ENCODE assay signal across 34 cellular contexts in the genomic region with DNA sequence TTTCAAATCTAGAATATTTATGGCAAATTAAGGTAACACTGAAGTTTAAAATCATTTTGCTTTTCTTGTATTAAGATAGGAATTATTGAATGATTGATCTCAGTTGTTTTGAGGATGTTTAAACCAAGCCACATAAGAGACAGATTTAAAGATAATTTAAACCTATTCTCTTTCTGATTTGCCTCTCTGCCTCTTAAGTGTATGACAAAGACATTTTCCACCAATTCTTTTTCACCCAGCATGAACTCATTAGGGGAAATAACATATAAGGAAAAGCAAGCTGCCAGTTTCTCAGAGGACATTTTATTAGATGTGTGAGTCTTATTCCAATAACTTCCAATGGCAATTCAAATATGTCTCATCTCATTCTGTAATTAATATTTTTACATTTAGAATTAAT.
"Had no signal": no experiment of that assay in that cellular context is flagged by ENCODE, and none has a peak within 500 bp of the region (broad histone marks: within the 10 kb centered on the region; RNA-seq: fewer than 3 reads in every experiment).

No MANE protein-coding gene starts in this region.

- H3K9me3 ChIP-seq: MG63 had no signal

- H3K27ac Mint-ChIP-seq: activated CD4-positive, alpha-beta T cell treated with anti-CD3 and anti-CD28 coated beads for 36 hours; activated CD4-positive, alpha-beta T cell treated with anti-CD3 and anti-CD28 coated beads, Interleukin-2, amount 10 ng/mL, durations not matched to agents 7 days and 5 days; activated CD8-positive, alpha-beta T cell treated with anti-CD3 and anti-CD28 coated beads, Interleukin-2, amount 10 ng/mL, durations not matched to agents 7 days and 5 days; activated naive CD4-positive, alpha-beta T cell treated with anti-CD3 and anti-CD28 coated beads, Interleukin-2, amount 10 ng/mL, durations not matched to agents 7 days and 5 days; activated naive CD8-positive, alpha-beta T cell; activated naive CD8-positive, alpha-beta T cell treated with anti-CD3 and anti-CD28 coated beads, Interleukin-2, amount 50 U/mL, for 24 hours; activated T-helper 1 cell treated with anti-CD3 and anti-CD28 coated beads, Interleukin-12 subunit alpha, Interleukin-12 subunit beta, Interleukin-2, Interleukin-4 antibody, amounts not matched to agents 30 ng/mL and 10 ng/mL and 1 ng/mL, durations not matched to agents 14 hours and 24 hours and 36 hours had no signal

- H3K9me3 Mint-ChIP-seq: activated CD4-positive, alpha-beta T cell treated with anti-CD3 and anti-CD28 coated beads, Interleukin-2, amount 10 ng/mL, durations not matched to agents 7 days and 5 days; activated T-helper 1 cell treated with anti-CD3 and anti-CD28 coated beads, Interleukin-12 subunit alpha, Interleukin-12 subunit beta, Interleukin-2, Interleukin-4 antibody, amounts not matched to agents 30 ng/mL and 10 ng/mL and 1 ng/mL, durations not matched to agents 14 hours and 24 hours and 36 hours; brain had no signal

- H3K36me3 ChIP-seq: MG63, WERI-Rb-1 had no signal

- H3K4me1 Mint-ChIP-seq: activated CD4-positive, alpha-beta T cell treated with anti-CD3 and anti-CD28 coated beads for 36 hours; activated CD4-positive, alpha-beta T cell treated with anti-CD3 and anti-CD28 coated beads, Interleukin-2, amount 10 ng/mL, durations not matched to agents 7 days and 5 days; activated naive CD4-positive, alpha-beta T cell treated with anti-CD3 and anti-CD28 coated beads, Interleukin-2, amount 10 ng/mL, durations not matched to agents 7 days and 5 days had no signal

- DNase-seq: activated CD4-positive, alpha-beta T cell treated with anti-CD3 and anti-CD28 coated beads for 36 hours; activated CD4-positive, alpha-beta T cell treated with anti-CD3 and anti-CD28 coated beads, Interleukin-2, amount 10 ng/mL, durations not matched to agents 7 days and 5 days; activated CD4-positive, alpha-beta T cell treated with anti-CD3 and anti-CD28 coated beads, Interleukin-2, amount 50 U/mL, for 48 hours; activated CD8-positive, alpha-beta memory T cell treated with anti-CD3 and anti-CD28 coated beads, Interleukin-2, amount 50 U/mL, for 4 hours; activated CD8-positive, alpha-beta T cell treated with anti-CD3 and anti-CD28 coated beads, Interleukin-2, amount 10 ng/mL, durations not matched to agents 7 days and 5 days; activated naive CD4-positive, alpha-beta T cell treated with anti-CD3 and anti-CD28 coated beads, Interleukin-2, amount 10 ng/mL, durations not matched to agents 7 days and 5 days; activated naive CD8-positive, alpha-beta T cell treated with anti-CD3 and anti-CD28 coated beads, Interleukin-2, amount 50 U/mL, for 24 hours; activated T-cell treated with anti-CD3 and anti-CD28 coated beads for 4 hours; activated T-cell treated with anti-CD3 and anti-CD28 coated beads, Interleukin-2, amount 50 U/mL, for 4 hours; anterior cingulate cortex; caudate nucleus; cerebellar nuclear complex; Kasumi-1; KG1; MG63; NCI-H1048; NCI-H1105 treated with DMSO at 0.1 percent for 48 hours; NCI-H1436; NCI-H1694; NCI-H1930; NCI-H2081 treated with DMSO at 0.1 percent for 48 hours; NCI-H226; NCI-H524 treated with DMSO at 0.1 percent for 48 hours; NK-92 treated with Interleukin-12 subunit alpha and Interleukin-12 subunit beta, amount 100 ng/mL, for 24 hours; Right ventricle myocardium superior; SW 1271; T-helper 1 cell; T-helper 2 cell; T-helper 9 cell; WERI-Rb-1 had no signal

- H3K4me3 Mint-ChIP-seq: activated CD4-positive, alpha-beta T cell treated with anti-CD3 and anti-CD28 coated beads for 36 hours; activated CD4-positive, alpha-beta T cell treated with anti-CD3 and anti-CD28 coated beads, Interleukin-2, amount 10 ng/mL, durations not matched to agents 7 days and 5 days; activated CD8-positive, alpha-beta T cell treated with anti-CD3 and anti-CD28 coated beads, Interleukin-2, amount 10 ng/mL, durations not matched to agents 7 days and 5 days; activated naive CD4-positive, alpha-beta T cell treated with anti-CD3 and anti-CD28 coated beads, Interleukin-2, amount 10 ng/mL, durations not matched to agents 7 days and 5 days; activated naive CD8-positive, alpha-beta T cell; activated naive CD8-positive, alpha-beta T cell treated with anti-CD3 and anti-CD28 coated beads, Interleukin-2, amount 50 U/mL, for 24 hours; activated T-cell treated with anti-CD3 and anti-CD28 coated beads, Interleukin-2, amount 50 U/mL, for 4 hours; activated T-helper 1 cell treated with anti-CD3 and anti-CD28 coated beads, Interleukin-12 subunit alpha, Interleukin-12 subunit beta, Interleukin-2, Interleukin-4 antibody, amounts not matched to agents 30 ng/mL and 10 ng/mL and 1 ng/mL, durations not matched to agents 14 hours and 24 hours and 36 hours; brain had no signal

- H3K27ac ChIP-seq: WERI-Rb-1 had no signal

- H3K27me3 Mint-ChIP-seq: activated CD4-positive, alpha-beta T cell treated with anti-CD3 and anti-CD28 coated beads, Interleukin-2, amount 10 ng/mL, durations not matched to agents 7 days and 5 days; activated naive CD4-positive, alpha-beta T cell treated with anti-CD3 and anti-CD28 coated beads, Interleukin-2, amount 10 ng/mL, durations not matched to agents 7 days and 5 days; brain had no signal

- ATAC-seq: activated CD4-positive, alpha-beta T cell treated with anti-CD3 and anti-CD28 coated beads for 36 hours; activated CD4-positive, CD25-positive, alpha-beta regulatory T cell treated with anti-CD3 and anti-CD28 coated beads, Interleukin-2, amount 50 U/mL, for 24 hours; activated CD8-positive, alpha-beta T cell treated with anti-CD3 and anti-CD28 coated beads, Interleukin-2, amount 10 ng/mL, durations not matched to agents 7 days and 5 days; activated naive CD8-positive, alpha-beta T cell treated with anti-CD3 and anti-CD28 coated beads, Interleukin-2, amount 50 U/mL, for 24 hours; activated T-cell treated with anti-CD3 and anti-CD28 coated beads, Interleukin-2, amount 50 U/mL, for 4 hours had no signal

- H3K4me3 ChIP-seq: MG63 had no signal

- H3K36me3 Mint-ChIP-seq: activated naive CD4-positive, alpha-beta T cell treated with anti-CD3 and anti-CD28 coated beads, Interleukin-2, amount 10 ng/mL, durations not matched to agents 7 days and 5 days; activated naive CD8-positive, alpha-beta T cell; brain had no signal
